ENCODE assay signal across 15 cellular contexts in the genomic region with DNA sequence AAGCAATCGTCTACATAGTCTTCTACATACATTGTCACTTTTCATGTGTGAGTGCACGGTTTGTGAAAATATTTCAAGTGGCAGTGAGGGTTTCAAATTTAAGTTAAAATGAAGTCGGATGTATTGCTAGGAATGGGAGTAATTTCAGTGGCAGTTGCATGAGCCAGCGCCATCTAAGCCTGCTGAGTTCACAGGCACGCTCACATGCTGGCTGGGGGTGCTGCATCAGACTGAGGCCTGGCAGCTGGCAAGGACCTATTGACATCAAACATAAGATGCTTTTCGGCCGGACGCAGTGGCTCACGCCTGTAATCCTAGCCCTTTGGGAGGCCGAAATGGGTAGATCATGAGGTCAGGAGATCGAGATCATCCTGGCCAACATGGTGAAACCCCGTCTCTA.
"Had no signal": no experiment of that assay in that cellular context is flagged by ENCODE, and none has a peak within 500 bp of the region (broad histone marks: within the 10 kb centered on the region; RNA-seq: fewer than 3 reads in every experiment).

No MANE protein-coding gene starts in this region.

- DNase-seq: activated CD4-positive, alpha-beta T cell treated with anti-CD3 and anti-CD28 coated beads for 4 hours; activated CD8-positive, alpha-beta T cell treated with anti-CD3 and anti-CD28 coated beads for 36 hours; activated gamma-delta T cell; activated T-cell treated with anti-CD3 and anti-CD28 coated beads, Interleukin-2, amount 50 U/mL, for 48 hours; dermis blood vessel endothelial cell; erythroblast; kidney; pancreas; retina; stimulated activated naive B cell treated with anti-CD40 and anti-IgM and Interleukin-4, amounts not matched to agents 10 μg/mL and 1 μg/mL and 100 μg/mL, for 72 hours; WERI-Rb-1 had no signal

- H3K27ac Mint-ChIP-seq: stimulated activated naive B cell treated with anti-CD40 and anti-IgM and Interleukin-4, amounts not matched to agents 10 μg/mL and 1 μg/mL and 100 μg/mL, for 72 hours; type B pancreatic cell had no signal

- H3K9me3 Mint-ChIP-seq: activated CD8-positive, alpha-beta T cell treated with anti-CD3 and anti-CD28 coated beads for 36 hours; activated naive CD4-positive, alpha-beta T cell treated with anti-CD3 and anti-CD28 coated beads, Interleukin-2, amount 50 U/mL, for 72 hours; natural killer cell treated with Interleukin-12 subunit alpha and Interleukin-12 subunit beta and Interleukin-15 and Interleukin-18, amount 100 ng/mL, for 72 hours; stimulated activated naive B cell treated with anti-CD40 and anti-IgM and Interleukin-4, amounts not matched to agents 10 μg/mL and 1 μg/mL and 100 μg/mL, for 72 hours; type B pancreatic cell had no signal

- H3K27me3 Mint-ChIP-seq: activated CD8-positive, alpha-beta T cell treated with anti-CD3 and anti-CD28 coated beads for 36 hours; natural killer cell treated with Interleukin-12 subunit alpha and Interleukin-12 subunit beta and Interleukin-15 and Interleukin-18, amount 100 ng/mL, for 72 hours; stimulated activated naive B cell treated with anti-CD40 and anti-IgM and Interleukin-4, amounts not matched to agents 10 μg/mL and 1 μg/mL and 100 μg/mL, for 72 hours; type B pancreatic cell had no signal

- H3K4me3 Mint-ChIP-seq: activated CD8-positive, alpha-beta T cell treated with anti-CD3 and anti-CD28 coated beads for 36 hours; natural killer cell treated with Interleukin-12 subunit alpha and Interleukin-12 subunit beta and Interleukin-15 and Interleukin-18, amount 100 ng/mL, for 72 hours; stimulated activated naive B cell treated with anti-CD40 and anti-IgM and Interleukin-4, amounts not matched to agents 10 μg/mL and 1 μg/mL and 100 μg/mL, for 72 hours; type B pancreatic cell had no signal

- ATAC-seq: activated CD8-positive, alpha-beta T cell treated with anti-CD3 and anti-CD28 coated beads for 36 hours; activated naive CD4-positive, alpha-beta T cell treated with anti-CD3 and anti-CD28 coated beads, Interleukin-2, amount 50 U/mL, for 72 hours; gastroesophageal sphincter; pancreas; stimulated activated naive B cell treated with anti-CD40 and anti-IgM and Interleukin-4, amounts not matched to agents 10 μg/mL and 1 μg/mL and 100 μg/mL, for 72 hours had no signal

- H3K4me1 Mint-ChIP-seq: stimulated activated naive B cell treated with anti-CD40 and anti-IgM and Interleukin-4, amounts not matched to agents 10 μg/mL and 1 μg/mL and 100 μg/mL, for 72 hours had no signal

- H3K36me3 Mint-ChIP-seq: activated naive CD4-positive, alpha-beta T cell treated with anti-CD3 and anti-CD28 coated beads, Interleukin-2, amount 50 U/mL, for 72 hours had no signal
